Comparison of ENCODE assay signal across 1 cellular context in the genomic region with DNA sequence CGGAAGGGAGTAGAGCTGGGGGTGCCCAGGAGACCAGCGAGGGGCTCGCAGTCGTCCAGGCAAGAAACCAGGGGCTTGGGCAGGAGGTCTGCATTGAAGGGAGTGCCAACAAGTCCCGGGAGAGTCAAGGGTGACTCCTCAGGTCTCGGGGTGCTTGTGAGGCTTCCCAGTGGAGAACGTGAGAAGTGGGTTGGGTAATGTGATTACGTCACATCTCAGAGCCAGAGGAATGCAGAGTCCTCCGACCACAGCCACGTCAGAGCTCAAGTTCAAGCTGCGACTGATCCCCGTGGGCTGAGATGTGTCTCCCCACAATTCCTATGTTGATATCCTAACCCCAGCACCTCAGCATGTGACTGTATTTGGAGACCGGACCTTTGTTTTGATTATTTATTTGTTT.
A peak's percentile ranks its signal among the peaks of the same experiment; 100 is the strongest.
TF ChIP-seq lines count a peak whose summit lies in the region.

No MANE protein-coding gene starts in this region.

TF ChIP-seq in K562, 482 proteins besides CTCF, POLR2A, EP300 and RAD21 (continued from another document):
- TF ChIP-seq ATF3 (IDR thresholded peaks at IDR 0.05) (peak; percentile 40), ATF3 (CRISPR knock-in tag; conservative IDR thresholded peaks at IDR 0.05) (no peak), CXXC5 (CRISPR knock-in tag; IDR thresholded peaks at IDR 0.05) (no peak), CEBPG (CRISPR knock-in tag; IDR thresholded peaks at IDR 0.05) (no peak), CEBPG (tag; conservative IDR thresholded peaks at IDR 0.05 in 1 of 2, IDR thresholded peaks at IDR 0.05 in 1 of 2) (0 out of 4 replicates have a peak, but pooled peaks of 1 of the 2 experiments have one; percentile 43), ZNF431 (CRISPR knock-in tag; IDR thresholded peaks at IDR 0.05) (no peak), CEBPB (tag; IDR thresholded peaks at IDR 0.05) (peak; percentile 56; the same call in 1 of the 2 replicates)
